7 cellular contexts compared by ENCODE assay signal in the genomic region with DNA sequence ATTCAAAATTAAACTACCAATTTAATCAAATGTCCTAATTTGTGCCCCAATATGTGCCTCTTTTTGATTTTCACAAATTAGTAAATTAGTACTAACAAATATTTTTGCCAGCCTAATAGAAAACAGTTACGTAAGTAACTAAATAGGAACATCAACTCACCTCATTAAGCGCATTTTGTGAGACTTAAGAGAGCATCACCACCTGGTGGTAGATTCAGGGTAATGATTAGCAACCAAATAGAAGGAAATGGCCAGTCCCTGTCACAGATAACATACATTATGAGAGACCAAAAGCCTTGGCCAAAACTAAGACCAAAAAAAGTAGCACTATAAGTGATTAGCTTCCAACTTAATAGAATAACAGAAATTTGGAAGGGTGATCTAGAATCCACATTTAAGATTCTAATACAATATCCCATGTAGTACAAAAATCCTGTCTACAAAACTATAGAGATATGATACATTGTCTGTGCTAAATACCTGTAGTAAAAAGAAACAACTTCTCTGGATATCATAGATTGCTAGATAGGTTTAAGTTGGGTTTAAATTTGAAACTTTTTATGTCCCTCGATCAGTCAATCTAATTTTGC. TPM values are rescaled to one million over a fixed set of nuclear protein-coding genes. Genes with fewer than 3 reads are reported as not detected.
DNase-seq lines count a peak whose midpoint lies in the region; ATAC-seq and TF ChIP-seq lines count a peak whose summit lies in the region.

No MANE protein-coding gene starts in this region.

- no peaks in the 10 kb centered on the region for H3K4me1 ChIP-seq in Peyer's patch
- no peaks in the 10 kb centered on the region for H3K4me1 ChIP-seq in naive thymus-derived CD4-positive, alpha-beta T cell (ENCODE audit: control insufficient read depth in 2 of 2, insufficient read depth in 2 of 2, low read length in 2 of 2)

- peak; percentile 62 for ATAC-seq in naive thymus-derived CD4-positive, alpha-beta T cell

- H3K27ac Mint-ChIP-seq in naive thymus-derived CD4-positive, alpha-beta T cell, result no peak overlapping the region
- no peak overlapping the region for H3K27ac Mint-ChIP-seq in activated naive CD8-positive, alpha-beta T cell treated with anti-CD3 and anti-CD28 coated beads for 36 hours

- no peaks in the 10 kb centered on the region for H3K36me3 Mint-ChIP-seq in naive thymus-derived CD4-positive, alpha-beta T cell
- no peaks in the 10 kb centered on the region for H3K36me3 Mint-ChIP-seq in activated naive CD8-positive, alpha-beta T cell treated with anti-CD3 and anti-CD28 coated beads for 36 hours

- H3K9me3 Mint-ChIP-seq in naive thymus-derived CD4-positive, alpha-beta T cell, result no peaks in the 10 kb centered on the region
- H3K9me3 Mint-ChIP-seq in activated naive CD8-positive, alpha-beta T cell treated with anti-CD3 and anti-CD28 coated beads for 36 hours, result no peaks in the 10 kb centered on the region

- TF ChIP-seq POLR2A in Peyer's patch (IDR thresholded peaks at IDR 0.05), result no peak

- no peak overlapping the region for H3K27ac ChIP-seq in Peyer's patch
- no peak overlapping the region for H3K27ac ChIP-seq in epithelial cell of prostate
- no peak overlapping the region for H3K27ac ChIP-seq in naive thymus-derived CD4-positive, alpha-beta T cell (ENCODE audit: low read depth, low read length)

- TF ChIP-seq CTCF in GM12874 (IDR thresholded peaks at IDR 0.05; ENCODE audit: insufficient read depth, low read depth, low read length) (peak; percentile 42; the same call in 1 of the 2 replicates), Peyer's patch (IDR thresholded peaks at IDR 0.05) (peak in 5 of 6 experiments; percentile 29 to 71 (median 69))

- H3K4me1 Mint-ChIP-seq in naive thymus-derived CD4-positive, alpha-beta T cell, result no peaks in the 10 kb centered on the region
- H3K4me1 Mint-ChIP-seq in activated naive CD8-positive, alpha-beta T cell treated with anti-CD3 and anti-CD28 coated beads for 36 hours, result no peaks in the 10 kb centered on the region

- DNase-seq in H4 (ENCODE audit: low spot score), result peak; percentile 61
- peak; percentile 46 for DNase-seq in KBM-7
- DNase-seq in Peyer's patch, result no peak
- DNase-seq in epithelial cell of prostate (ENCODE audit: low read depth, low spot score), result peak; percentile 18
- DNase-seq in naive thymus-derived CD4-positive, alpha-beta T cell, result peak in 1 of 9 donors; percentile 8
- no peak for DNase-seq in activated naive CD8-positive, alpha-beta T cell treated with anti-CD3 and anti-CD28 coated beads for 36 hours

- no peak overlapping the region for H3K4me3 Mint-ChIP-seq in naive thymus-derived CD4-positive, alpha-beta T cell
- H3K4me3 Mint-ChIP-seq in activated naive CD8-positive, alpha-beta T cell treated with anti-CD3 and anti-CD28 coated beads for 36 hours, result no peak overlapping the region

- H3K36me3 ChIP-seq in Peyer's patch, result no peaks in the 10 kb centered on the region
- no peaks in the 10 kb centered on the region for H3K36me3 ChIP-seq in naive thymus-derived CD4-positive, alpha-beta T cell (ENCODE audit: control insufficient read depth in 2 of 3, insufficient read depth in 3 of 3, low read length in 3 of 3)

- in situ Hi-C loops in KBM-7 (cut with MboI; ENCODE audit: low pct_unique_long_range_greater_than_20kb, low sequenced_read_pairs), result loop anchor here (25.0 kb wide), 1 partner anchor 363 kb away; no protein-coding TSS in a partner anchor

- intact Hi-C loops in naive thymus-derived CD4-positive, alpha-beta T cell (cut with micrococcal nuclease), result loop anchor here (1.0 to 2.0 kb wide), 3 partner anchors 128 to 633 kb away; no protein-coding TSS in a partner anchor

- H3K4me3 ChIP-seq in Peyer's patch, result no peak overlapping the region
- H3K4me3 ChIP-seq in naive thymus-derived CD4-positive, alpha-beta T cell (ENCODE audit: low read length), result no peak overlapping the region

- no peaks in the 10 kb centered on the region for H3K27me3 ChIP-seq in Peyer's patch
- no peaks in the 10 kb centered on the region for H3K27me3 ChIP-seq in naive thymus-derived CD4-positive, alpha-beta T cell (ENCODE audit: control insufficient read depth in 2 of 2, insufficient read depth in 2 of 2, low read length in 2 of 2)

- POLR2A ChIA-PET in naive thymus-derived CD4-positive, alpha-beta T cell (lab: Charles Lee), result no interaction called here

- H3K27me3 Mint-ChIP-seq in naive thymus-derived CD4-positive, alpha-beta T cell, result peaks cover 18 to 31% (median 28%) of the 10 kb centered on the region in 5 donors
- peaks cover 16% of the 10 kb centered on the region for H3K27me3 Mint-ChIP-seq in activated naive CD8-positive, alpha-beta T cell treated with anti-CD3 and anti-CD28 coated beads for 36 hours

- CTCF ChIA-PET in naive thymus-derived CD4-positive, alpha-beta T cell (lab: Charles Lee), result no interaction called here

- no peaks in the 10 kb centered on the region for H3K9me3 ChIP-seq in Peyer's patch
- no peaks in the 10 kb centered on the region for H3K9me3 ChIP-seq in naive thymus-derived CD4-positive, alpha-beta T cell (ENCODE audit: control insufficient read depth in 2 of 3, low read length in 3 of 3)

RNA-seq across cellular contexts. Expression of gene C4orf46, which starts 46.7 kb away (rescaled TPM):
- 19.0 and 29.8 TPM in 2 replicates for total RNA-seq in H4 (2014; rRNA removed; shearing (Covaris generic))
- 1 to 10 TPM; 1.6 to 3.3 (median 2.7) TPM for total RNA-seq in Peyer's patch
- 10 to 100 TPM in 1 of 5 experiments, 1 to 10 TPM in 4; 3.9 to 15.4 (median 4.7) TPM for total RNA-seq in naive thymus-derived CD4-positive, alpha-beta T cell
- 1 to 10 TPM; 1.8 to 3.2 TPM for polyA plus RNA-seq in naive thymus-derived CD4-positive, alpha-beta T cell
- total RNA-seq in activated naive CD8-positive, alpha-beta T cell treated with anti-CD3 and anti-CD28 coated beads for 36 hours, result 10 to 100 TPM; 18.9 to 20.9 TPM

RNA-seq across cellular contexts. Expression of gene ETFDH, which starts 47.1 kb away (rescaled TPM):
- 18.5 and 18.7 TPM in 2 replicates for total RNA-seq in H4 (2014; rRNA removed; shearing (Covaris generic))
- 100 to 1,000 TPM in 3 of 4 donors, 10 to 100 TPM in 1; 51.2 to 219 (median 112) TPM for total RNA-seq in Peyer's patch
- total RNA-seq in naive thymus-derived CD4-positive, alpha-beta T cell, result 10 to 100 TPM; 12.5 to 25.8 (median 17.5) TPM
- polyA plus RNA-seq in naive thymus-derived CD4-positive, alpha-beta T cell, result 1 to 10 TPM; 6.5 to 8.7 TPM
- total RNA-seq in activated naive CD8-positive, alpha-beta T cell treated with anti-CD3 and anti-CD28 coated beads for 36 hours, result 10 to 100 TPM; 28.5 to 29.0 TPM

Comparison
In these comparisons a context has a peak if more than half of its experiments do, and no peak if none do; other contexts are left out.
1. DNase-seq: peak in H4 (single experiment), KBM-7 (single experiment) and epithelial cell of prostate (single experiment); none in Peyer's patch (0 of 3) and activated naive CD8-positive, alpha-beta T cell treated with anti-CD3 and anti-CD28 coated beads for 36 hours (single experiment).